Comparison of ENCODE assay signal across 1 cellular context in genomic region chr10:80737209-80737608, GRCh38.
TF ChIP-seq lines count a peak whose summit lies in the region.

No MANE protein-coding gene starts in this region.

TF ChIP-seq in GM23338, 12 proteins besides CTCF, POLR2A, EP300 and RAD21 (continued from another document):
- no peak for TF ChIP-seq ZNF462 (CRISPR knock-in tag; IDR thresholded peaks at IDR 0.05)
- no peak for TF ChIP-seq POLR2AphosphoS5 (IDR thresholded peaks at IDR 0.05; ENCODE audit: low read depth)
- no peak for TF ChIP-seq JUNB (IDR thresholded peaks at IDR 0.05; ENCODE audit: unreplicated experiment)
- no peak for TF ChIP-seq ETS1 (IDR thresholded peaks at IDR 0.05)
- TF ChIP-seq ZNF331 (CRISPR knock-in tag; IDR thresholded peaks at IDR 0.05; ENCODE audit: low read depth) = no peak
- no peak for TF ChIP-seq EZH2 (IDR thresholded peaks at IDR 0.05; ENCODE audit: low read depth, unreplicated experiment)
